In the genomic region with DNA sequence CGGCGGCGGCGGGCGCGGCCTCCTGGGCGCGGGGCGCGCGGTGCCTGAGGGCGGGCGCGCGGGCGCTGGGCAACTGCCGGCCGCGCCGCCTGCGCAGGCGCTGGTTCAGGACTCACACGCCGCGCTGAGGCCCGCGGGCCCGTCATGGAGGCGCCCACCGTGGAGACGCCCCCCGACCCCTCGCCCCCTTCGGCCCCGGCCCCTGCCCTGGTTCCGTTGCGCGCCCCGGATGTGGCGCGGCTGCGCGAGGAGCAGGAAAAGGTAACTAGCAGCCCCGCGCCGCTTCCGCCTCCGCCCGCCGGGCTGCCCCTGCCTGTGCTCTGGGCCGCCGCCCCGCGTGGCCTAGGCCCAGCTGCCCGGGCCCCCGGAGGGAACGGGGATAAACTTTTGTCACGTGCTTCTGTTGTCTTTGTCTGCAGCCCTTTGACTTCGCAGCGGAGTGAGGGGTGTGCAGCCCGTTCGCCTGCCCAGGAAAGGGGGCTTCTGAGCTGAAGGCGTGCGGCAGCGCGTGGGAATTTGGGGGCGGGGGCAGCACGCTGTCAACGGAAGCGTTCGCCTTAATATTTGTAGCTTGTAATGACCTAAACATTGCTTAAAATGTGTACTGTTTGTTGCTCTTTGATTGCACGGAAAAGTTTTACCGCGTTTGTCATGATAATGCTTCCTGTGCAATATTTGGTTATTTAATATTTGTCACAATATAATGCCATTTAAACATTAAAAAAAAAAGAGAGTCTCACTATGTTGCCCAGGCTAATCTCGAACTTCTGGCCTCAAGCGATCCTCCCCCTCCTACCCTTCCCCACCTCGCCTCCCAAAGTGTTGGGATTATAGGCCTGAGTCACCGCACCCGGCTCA, we compare ENCODE assay signal across 1 cellular context.
A peak's percentile ranks its signal among the peaks of the same experiment; 100 is the strongest.
TF ChIP-seq lines count a peak whose summit lies in the region.

No MANE protein-coding gene starts in this region.

TF ChIP-seq in A549, 52 proteins besides CTCF, POLR2A, EP300 and RAD21 (continued from another document):
- TF ChIP-seq, protein P1, sequence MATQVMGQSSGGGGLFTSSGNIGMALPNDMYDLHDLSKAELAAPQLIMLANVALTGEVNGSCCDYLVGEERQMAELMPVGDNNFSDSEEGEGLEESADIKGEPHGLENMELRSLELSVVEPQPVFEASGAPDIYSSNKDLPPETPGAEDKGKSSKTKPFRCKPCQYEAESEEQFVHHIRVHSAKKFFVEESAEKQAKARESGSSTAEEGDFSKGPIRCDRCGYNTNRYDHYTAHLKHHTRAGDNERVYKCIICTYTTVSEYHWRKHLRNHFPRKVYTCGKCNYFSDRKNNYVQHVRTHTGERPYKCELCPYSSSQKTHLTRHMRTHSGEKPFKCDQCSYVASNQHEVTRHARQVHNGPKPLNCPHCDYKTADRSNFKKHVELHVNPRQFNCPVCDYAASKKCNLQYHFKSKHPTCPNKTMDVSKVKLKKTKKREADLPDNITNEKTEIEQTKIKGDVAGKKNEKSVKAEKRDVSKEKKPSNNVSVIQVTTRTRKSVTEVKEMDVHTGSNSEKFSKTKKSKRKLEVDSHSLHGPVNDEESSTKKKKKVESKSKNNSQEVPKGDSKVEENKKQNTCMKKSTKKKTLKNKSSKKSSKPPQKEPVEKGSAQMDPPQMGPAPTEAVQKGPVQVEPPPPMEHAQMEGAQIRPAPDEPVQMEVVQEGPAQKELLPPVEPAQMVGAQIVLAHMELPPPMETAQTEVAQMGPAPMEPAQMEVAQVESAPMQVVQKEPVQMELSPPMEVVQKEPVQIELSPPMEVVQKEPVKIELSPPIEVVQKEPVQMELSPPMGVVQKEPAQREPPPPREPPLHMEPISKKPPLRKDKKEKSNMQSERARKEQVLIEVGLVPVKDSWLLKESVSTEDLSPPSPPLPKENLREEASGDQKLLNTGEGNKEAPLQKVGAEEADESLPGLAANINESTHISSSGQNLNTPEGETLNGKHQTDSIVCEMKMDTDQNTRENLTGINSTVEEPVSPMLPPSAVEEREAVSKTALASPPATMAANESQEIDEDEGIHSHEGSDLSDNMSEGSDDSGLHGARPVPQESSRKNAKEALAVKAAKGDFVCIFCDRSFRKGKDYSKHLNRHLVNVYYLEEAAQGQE (IDR thresholded peaks at IDR 0.05) = no peak
- TF ChIP-seq KDM5A (IDR thresholded peaks at IDR 0.05) = 0 out of 2 replicates have a peak, but pooled peaks have one; percentile 27
- TF ChIP-seq FOSB (CRISPR knock-in tag; IDR thresholded peaks at IDR 0.05) = 0 out of 2 replicates have a peak, but pooled peaks have one; percentile 52
- 0 out of 2 replicates have a peak, but pooled peaks have one; percentile 34 for TF ChIP-seq HDAC2 (IDR thresholded peaks at IDR 0.05)
- TF ChIP-seq EHF (CRISPR knock-in tag; IDR thresholded peaks at IDR 0.05) = no peak
- TF ChIP-seq, protein P2, sequence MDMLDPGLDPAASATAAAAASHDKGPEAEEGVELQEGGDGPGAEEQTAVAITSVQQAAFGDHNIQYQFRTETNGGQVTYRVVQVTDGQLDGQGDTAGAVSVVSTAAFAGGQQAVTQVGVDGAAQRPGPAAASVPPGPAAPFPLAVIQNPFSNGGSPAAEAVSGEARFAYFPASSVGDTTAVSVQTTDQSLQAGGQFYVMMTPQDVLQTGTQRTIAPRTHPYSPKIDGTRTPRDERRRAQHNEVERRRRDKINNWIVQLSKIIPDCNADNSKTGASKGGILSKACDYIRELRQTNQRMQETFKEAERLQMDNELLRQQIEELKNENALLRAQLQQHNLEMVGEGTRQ (IDR thresholded peaks at IDR 0.05) = peak; percentile 69
- TF ChIP-seq BCL3 (IDR thresholded peaks at IDR 0.05) = no peak
- no peak for TF ChIP-seq CHD4 (IDR thresholded peaks at IDR 0.05; ENCODE audit: borderline replicate concordance)
- no peak for TF ChIP-seq CHD2 (IDR thresholded peaks at IDR 0.05; ENCODE audit: low read length, partially characterized antibody)
- peak; percentile 90 for TF ChIP-seq PHF8 (IDR thresholded peaks at IDR 0.05; ENCODE audit: borderline replicate concordance, low read depth)
- no peak for TF ChIP-seq NFE2L2 (conservative IDR thresholded peaks at IDR 0.05; ENCODE audit: low read length)
- TF ChIP-seq CEBPB (IDR thresholded peaks at IDR 0.05) = no peak
- 0 out of 2 replicates have a peak, but pooled peaks have one; percentile 44 for TF ChIP-seq ATOH8 (CRISPR knock-in tag; IDR thresholded peaks at IDR 0.05; ENCODE audit: low read depth)
- TF ChIP-seq JUNB (IDR thresholded peaks at IDR 0.05) = no peak
- TF ChIP-seq HES2 (IDR thresholded peaks at IDR 0.05) = no peak
- TF ChIP-seq FOSL2 (IDR thresholded peaks at IDR 0.05) = no peak
- TF ChIP-seq FOSL2 (CRISPR knock-in tag; IDR thresholded peaks at IDR 0.05) = no peak
- no peak for TF ChIP-seq CBX2 (IDR thresholded peaks at IDR 0.05; ENCODE audit: borderline replicate concordance, low read depth)
- no peak for TF ChIP-seq SREBF2 (IDR thresholded peaks at IDR 0.05)
- peak; percentile 93; the same call in 1 of the 2 replicates for TF ChIP-seq MYC (IDR thresholded peaks at IDR 0.05; ENCODE audit: borderline replicate concordance, low read length)
- peak in 1 of 2 experiments; percentile 70; a peak in 3 of 5 replicates for TF ChIP-seq JUN (IDR thresholded peaks at IDR 0.05)
- TF ChIP-seq ESRRA (IDR thresholded peaks at IDR 0.05; ENCODE audit: borderline replicate concordance, low read length) = 0 out of 2 replicates have a peak, but pooled peaks have one; percentile 26
- TF ChIP-seq CBX8 (IDR thresholded peaks at IDR 0.05) = no peak
